2 cellular contexts compared by ENCODE assay signal in genomic region chr6:109998159-109998785, GRCh38.
TF ChIP-seq lines count a peak whose summit lies in the region.

No MANE protein-coding gene starts in this region.

TF ChIP-seq in HCT116, 20 proteins besides CTCF, POLR2A, EP300 and RAD21:
- TF ChIP-seq ELF1 (IDR thresholded peaks at IDR 0.05; ENCODE audit: borderline replicate concordance, low read depth) (no peak), REST (IDR thresholded peaks at IDR 0.05; ENCODE audit: low read depth) (peak; percentile 44)

TF ChIP-seq in K562, 482 proteins besides CTCF, POLR2A, EP300 and RAD21:
- TF ChIP-seq ZBTB40 (IDR thresholded peaks at IDR 0.05) (peak; percentile 78), ZBTB40 (CRISPR knock-in tag; IDR thresholded peaks at IDR 0.05) (no peak), CSDE1 (IDR thresholded peaks at IDR 0.05) (no peak), PATZ1 (CRISPR knock-in tag; IDR thresholded peaks at IDR 0.05; ENCODE audit: borderline replicate concordance) (no peak), GTF2B (IDR thresholded peaks at IDR 0.05; ENCODE audit: extremely low read depth, insufficient read length) (no peak), FUS (optimal IDR thresholded peaks at IDR 0.05; ENCODE audit: low read depth, low read length) (no peak), ZNF699 (CRISPR knock-in tag; IDR thresholded peaks at IDR 0.05; ENCODE audit: insufficient replicate concordance) (no peak), REST (CRISPR knock-in tag; IDR thresholded peaks at IDR 0.05; ENCODE audit: low read depth) (peak; percentile 86), SMARCA4 (IDR thresholded peaks at IDR 0.05) (no peak), ZNF77 (CRISPR knock-in tag; IDR thresholded peaks at IDR 0.05) (no peak), CBX5 (IDR thresholded peaks at IDR 0.05; ENCODE audit: borderline replicate concordance, low read depth) (no peak), ZNF395 (CRISPR knock-in tag; IDR thresholded peaks at IDR 0.05) (no peak), EHMT2 (IDR thresholded peaks at IDR 0.05) (peak; percentile 85), ZNF436 (CRISPR knock-in tag; IDR thresholded peaks at IDR 0.05) (no peak)
TF ChIP-seq in K562: peak in this region for 3.
